ENCODE assay signal across 10 cellular contexts in the genomic region with DNA sequence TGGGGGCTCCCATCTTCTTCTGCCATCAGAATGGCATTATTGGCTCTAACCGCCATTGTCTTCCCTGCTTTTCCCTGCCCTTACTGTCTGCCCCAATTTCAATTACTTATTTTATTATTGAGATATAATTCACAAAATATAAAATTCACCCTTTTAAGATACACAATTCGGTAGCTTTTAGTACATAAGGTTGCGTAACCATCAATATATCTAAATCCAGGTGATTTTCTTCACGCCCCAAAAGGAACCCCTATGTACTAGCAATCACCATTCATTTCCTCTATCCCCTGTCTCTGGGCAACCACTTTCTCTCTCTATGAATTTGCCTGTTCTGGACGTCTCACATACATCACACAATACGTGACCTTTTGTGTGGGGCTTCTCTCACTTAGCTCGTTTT. TPM values are rescaled to one million over a fixed set of nuclear protein-coding genes. Genes with fewer than 3 reads are reported as not detected.
"Had no signal": no experiment of that assay in that cellular context is flagged by ENCODE, and none has a peak within 500 bp of the region (broad histone marks: within the 10 kb centered on the region; RNA-seq: fewer than 3 reads in every experiment).

No MANE protein-coding gene starts in this region.

- H3K9ac ChIP-seq: KMS-11 had no signal

- H3K27ac ChIP-seq: KMS-11 had no signal

- H3K4me1 Mint-ChIP-seq: GM23338 had no signal

- H3K9me3 Mint-ChIP-seq: GM23338 had no signal

- FAIRE-seq: HTR-8/SVneo had no signal

- H3K4me3 ChIP-seq: GM23338, HAP-1 had no signal

- H3K36me3 ChIP-seq: HAP-1 had no signal

- H3K27ac Mint-ChIP-seq: GM23338, HFFc6 had no signal

- H2AFZ ChIP-seq: GM23338 had no signal

- H3K4me3 Mint-ChIP-seq: GM23338, HFFc6 had no signal

- ATAC-seq: GM23338, HCT116 had no signal

- DNase-seq: H7, HFFc6, Karpas-422 had no signal

- H3K9me3 ChIP-seq: HAP-1 had no signal

- H3K4me2 ChIP-seq: GM23338, KMS-11 had no signal

RNA-seq across cellular contexts. Expression of gene RBP2, which starts 18.0 kb away (rescaled TPM):
- total RNA-seq: GM23338, H4, H7, HFFc6, HT-29 had no signal
- polyA plus RNA-seq: GM23338 had no signal
